19 cellular contexts compared by ENCODE assay signal in the genomic region with DNA sequence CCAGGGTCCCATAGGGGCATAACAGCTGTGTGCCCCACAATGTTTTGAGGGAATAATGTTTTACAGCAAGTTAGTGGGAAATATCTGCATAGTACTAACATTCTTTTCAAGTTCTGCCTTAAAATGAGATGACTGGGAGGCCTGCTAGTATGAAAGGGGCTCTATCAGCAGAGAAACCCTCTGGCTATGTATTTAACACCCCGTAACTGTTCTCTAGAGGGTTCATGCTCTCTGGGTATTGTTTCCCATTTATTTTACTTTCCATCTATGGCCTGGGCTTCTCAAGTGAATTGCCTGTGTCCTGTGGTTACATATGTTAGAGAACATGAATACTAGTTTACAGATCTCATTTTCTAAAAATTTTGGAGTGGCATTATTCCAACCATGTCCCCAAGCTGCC.
"Had no signal": no experiment of that assay in that cellular context is flagged by ENCODE, and none has a peak within 500 bp of the region (broad histone marks: within the 10 kb centered on the region; RNA-seq: fewer than 3 reads in every experiment).

No MANE protein-coding gene starts in this region.

- H3K9me3 ChIP-seq: pancreas, sigmoid colon, thyroid gland had no signal

- H3K36me3 ChIP-seq: brain microvascular endothelial cell, pancreas, sigmoid colon, thyroid gland had no signal

- H3K4me3 ChIP-seq: pancreas, sigmoid colon, thyroid gland had no signal

- ATAC-seq: activated CD4-positive, CD25-positive, alpha-beta regulatory T cell treated with anti-CD3 and anti-CD28 coated beads, Interleukin-2, amount 50 U/mL, for 24 hours; activated CD8-positive, alpha-beta memory T cell treated with anti-CD3 and anti-CD28 coated beads, Interleukin-2, amount 10 ng/mL, durations not matched to agents 7 days and 5 days; activated T-cell treated with anti-CD3 and anti-CD28 coated beads, Interleukin-2, amount 50 U/mL, for 4 hours; pancreas had no signal

- H3K27me3 Mint-ChIP-seq: activated CD8-positive, alpha-beta memory T cell treated with anti-CD3 and anti-CD28 coated beads, Interleukin-2, amount 10 ng/mL, durations not matched to agents 7 days and 5 days; activated naive CD8-positive, alpha-beta T cell treated with anti-CD3 and anti-CD28 coated beads, Interleukin-2, amount 10 ng/mL, durations not matched to agents 7 days and 5 days had no signal

- H3K27me3 ChIP-seq: brain microvascular endothelial cell, pancreas, sigmoid colon, thyroid gland had no signal

- H3K27ac Mint-ChIP-seq: activated CD8-positive, alpha-beta memory T cell treated with anti-CD3 and anti-CD28 coated beads, Interleukin-2, amount 10 ng/mL, durations not matched to agents 7 days and 5 days; activated naive CD8-positive, alpha-beta T cell treated with anti-CD3 and anti-CD28 coated beads, Interleukin-2, amount 10 ng/mL, durations not matched to agents 7 days and 5 days had no signal

- H3K27ac ChIP-seq: brain microvascular endothelial cell, pancreas, sigmoid colon, thyroid gland had no signal

- DNase-seq: activated CD4-positive, alpha-beta T cell treated with anti-CD3 and anti-CD28 coated beads, Interleukin-2, amount 50 U/mL, for 1 hour; activated CD8-positive, alpha-beta memory T cell treated with anti-CD3 and anti-CD28 coated beads, Interleukin-2, amount 10 ng/mL, durations not matched to agents 7 days and 5 days; activated gamma-delta T cell; activated naive CD8-positive, alpha-beta T cell treated with anti-CD3 and anti-CD28 coated beads, Interleukin-2, amount 10 ng/mL, durations not matched to agents 7 days and 5 days; activated T-cell treated with anti-CD3 and anti-CD28 coated beads, Interleukin-2, amount 50 U/mL, for 4 hours; anterior cingulate cortex; brain microvascular endothelial cell; cortex of kidney; effector CD4-positive, alpha-beta T cell; foreskin fibroblast; glutamatergic neuron; hypothalamus; kidney glomerular epithelial cell; pancreas; sigmoid colon; stimulated activated CD4-positive, alpha-beta T cell treated with anti-CD3 and anti-CD28 coated beads, Interleukin-1b, Interleukin-23, amount 100 ng/mL, for 48 hours; T-helper 9 cell; thyroid gland had no signal

- H3K4me3 Mint-ChIP-seq: activated CD8-positive, alpha-beta memory T cell treated with anti-CD3 and anti-CD28 coated beads, Interleukin-2, amount 10 ng/mL, durations not matched to agents 7 days and 5 days; activated naive CD8-positive, alpha-beta T cell treated with anti-CD3 and anti-CD28 coated beads, Interleukin-2, amount 10 ng/mL, durations not matched to agents 7 days and 5 days; activated T-cell treated with anti-CD3 and anti-CD28 coated beads, Interleukin-2, amount 50 U/mL, for 4 hours had no signal

- H3K4me1 ChIP-seq: pancreas, sigmoid colon, thyroid gland had no signal
